Comparison of ENCODE assay signal across 24 cellular contexts in genomic region chr2:68975844-68976243, GRCh38. TPM values are rescaled to one million over a fixed set of nuclear protein-coding genes. Genes with fewer than 3 reads are reported as not detected.
"Had no signal": no experiment of that assay in that cellular context is flagged by ENCODE, and none has a peak within 500 bp of the region (broad histone marks: within the 10 kb centered on the region; RNA-seq: fewer than 3 reads in every experiment).

No MANE protein-coding gene starts in this region.

- DNase-seq: Kasumi-1, MM.1S, NCI-H1092 treated with DMSO at 0.1 percent for 48 hours, NCI-H1436, NCI-H187, NCI-H2029, NCI-H2081 treated with DMSO at 0.1 percent for 48 hours, NCI-H2171, NCI-H226, NCI-H446, NCI-H510A, NCI-H524 treated with DMSO at 0.1 percent for 48 hours, NCI-H69, NCI-H774, SHP77, SK-N-SH, SW 1271 had no signal

- H3K27ac ChIP-seq: KMS-11, RWPE1 had no signal

- H3K9me3 ChIP-seq: SK-N-SH had no signal

- FAIRE-seq: K562 had no signal

- H3K4me3 ChIP-seq: K562 had no signal

- H3K4me2 ChIP-seq: KMS-11, SK-N-SH had no signal

- H3K9ac ChIP-seq: KMS-11, SK-N-SH had no signal

- ATAC-seq: K562 had no signal

RNA-seq across cellular contexts. Expression of gene GKN1, which starts 1.4 kb away (rescaled TPM):
- total RNA-seq: HT-29, K562, M059J, SK-MEL-5 had no signal
- polyA plus RNA-seq: IgD-negative memory B cell, K562, SK-N-SH had no signal

RNA-seq across cellular contexts. Expression of gene GKN2, which starts 23.2 kb away (rescaled TPM):
- total RNA-seq: HT-29, K562, M059J, SK-MEL-5 had no signal
- polyA plus RNA-seq: IgD-negative memory B cell, K562, SK-N-SH had no signal

RNA-seq across cellular contexts. Expression of gene ANTXR1, which starts 37.1 kb away (rescaled TPM):
- total RNA-seq: HT-29 had no signal
- polyA plus RNA-seq: IgD-negative memory B cell had no signal
